ENCODE assay signal across 8 cellular contexts in genomic region chr3:129182390-129183180, GRCh38. TPM values are rescaled to one million over a fixed set of nuclear protein-coding genes. Genes with fewer than 3 reads are reported as not detected.
DNase-seq lines count a peak whose midpoint lies in the region; ATAC-seq lines count a peak whose summit lies in the region.

No MANE protein-coding gene starts in this region.

- H3K4me3 ChIP-seq in adipocyte (ENCODE audit: low read length) (peak overlapping the region; percentile 92), iPS-15b (ENCODE audit: low read depth, low read length) (peak overlapping the region; percentile 80)

- DNase-seq in Daoy (ENCODE audit: low read depth), result peak; percentile 63
- DNase-seq in LHCN-M2 (ENCODE audit: low read depth), result peak; percentile 56
- peak; percentile 52 for DNase-seq in adipocyte (ENCODE audit: low read depth)
- peak; percentile 55 for DNase-seq in stimulated activated CD8-positive, alpha-beta memory T cell treated with anti-CD3 and anti-CD28 coated beads, Interleukin-4, amount 100 ng/mL, for 48 hours

- H3K9ac ChIP-seq in adipocyte (ENCODE audit: low read length) (peak overlapping the region; percentile 100), iPS-15b (ENCODE audit: low read depth, low read length) (peak overlapping the region; percentile 100)

- H3K36me3 ChIP-seq in adipocyte (ENCODE audit: control insufficient read depth, insufficient read depth, low read length, severe bottlenecking) (peaks cover 14% of the 10 kb centered on the region), iPS-15b (ENCODE audit: control insufficient read depth, insufficient read depth, low read length) (no peaks in the 10 kb centered on the region)

- no peaks in the 10 kb centered on the region for H3K9me3 ChIP-seq in adipocyte (ENCODE audit: control insufficient read depth, low read length)
- H3K9me3 ChIP-seq in iPS-15b (ENCODE audit: control insufficient read depth, insufficient read depth, low read length), result no peaks in the 10 kb centered on the region

- ATAC-seq in GM18517 (IDR thresholded peaks at IDR 0.05; ENCODE audit: unreplicated experiment) (no peak), HG02763 (IDR thresholded peaks at IDR 0.05; ENCODE audit: unreplicated experiment) (no peak), GM18870 (IDR thresholded peaks at IDR 0.05; ENCODE audit: unreplicated experiment) (no peak)

- H3K27me3 ChIP-seq in adipocyte (replicated peaks; ENCODE audit: control insufficient read depth, insufficient read depth, low read length) (no peaks in the 10 kb centered on the region), iPS-15b (ENCODE audit: control insufficient read depth, insufficient read depth, low read length) (no peaks in the 10 kb centered on the region)

- H3K4me1 ChIP-seq in adipocyte (ENCODE audit: control insufficient read depth, insufficient read depth, low read length) (peaks cover 52% of the 10 kb centered on the region), iPS-15b (ENCODE audit: control insufficient read depth, insufficient read depth, low read length) (peaks cover 2% of the 10 kb centered on the region)

RNA-seq across cellular contexts. Expression of gene CNBP, which starts 1.1 kb away (rescaled TPM):
- 520 and 547 TPM in 2 replicates for total RNA-seq in Daoy (2014; rRNA removed; shearing (Covaris generic))
- total RNA-seq in LHCN-M2 (2014; rRNA removed), result 370 and 371 TPM in 2 replicates
- polyA plus RNA-seq in LHCN-M2 (2012), result 175 TPM

RNA-seq across cellular contexts. Expression of gene ISY1, which starts 21.7 kb away (rescaled TPM):
- 65.7 and 91.0 TPM in 2 replicates for total RNA-seq in Daoy (2014; rRNA removed; shearing (Covaris generic))
- total RNA-seq in LHCN-M2 (2014; rRNA removed), result 26.9 TPM in 2 replicates
- 26.8 TPM for polyA plus RNA-seq in LHCN-M2 (2012)
